ENCODE assay signal across 23 cellular contexts in the genomic region with DNA sequence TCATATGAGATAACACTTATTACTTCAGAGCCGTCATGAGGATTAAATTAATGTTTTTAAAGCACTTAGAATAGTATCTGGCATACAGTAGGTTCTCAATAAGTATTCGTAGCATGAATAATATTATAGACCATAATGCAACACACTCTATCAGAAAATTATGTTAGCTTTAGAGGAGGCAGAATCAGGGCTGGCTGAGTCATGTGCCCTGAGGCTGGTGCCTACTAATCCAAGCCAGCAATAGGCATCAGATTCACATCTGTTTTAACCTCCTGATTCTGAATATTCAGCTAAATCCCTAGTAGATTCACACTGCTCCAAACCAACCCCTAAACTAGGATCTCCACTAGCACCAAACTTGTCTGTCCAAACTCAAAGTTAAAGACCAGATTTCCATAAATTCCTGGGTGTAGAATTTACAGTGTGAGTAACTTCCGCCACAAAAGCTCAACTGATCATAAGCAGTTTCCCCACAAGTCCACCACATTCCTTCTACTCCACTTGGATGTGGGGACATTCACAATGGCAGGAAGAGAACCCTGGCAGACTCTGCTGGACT.
DNase-seq lines count a peak whose midpoint lies in the region; ATAC-seq and TF ChIP-seq lines count a peak whose summit lies in the region.
"Had no signal": no experiment of that assay in that cellular context is flagged by ENCODE, and none has a peak within 500 bp of the region (broad histone marks: within the 10 kb centered on the region; RNA-seq: fewer than 3 reads in every experiment).

No MANE protein-coding gene starts in this region.

- no peaks in the 10 kb centered on the region for H3K27me3 ChIP-seq in testis
- H3K27me3 ChIP-seq: gastrocnemius medialis, ovary, sigmoid colon had no signal

- H3K4me1 ChIP-seq in testis = no peaks in the 10 kb centered on the region
- H3K4me1 ChIP-seq: gastrocnemius medialis had no signal

- DNase-seq in AG10803 (ENCODE audit: low read depth) (peak; percentile 21), NCI-H226 (peak; percentile 65), astrocyte of the hippocampus (ENCODE audit: low read depth, low spot score) (peak; percentile 22), iris pigment epithelial cell (ENCODE audit: low read depth) (peak; percentile 11), testis (no peak), CD1c-positive myeloid dendritic cell (ENCODE audit: extremely low spot score) (no peak)
- DNase-seq: activated naive CD4-positive, alpha-beta T cell treated with anti-CD3 and anti-CD28 coated beads, Interleukin-2, amount 50 U/mL, for 16 hours; activated T-cell treated with anti-CD3 and anti-CD28 coated beads, Interleukin-2, amount 50 U/mL, for 48 hours; CD8-positive, alpha-beta T cell; DMS79 treated with DMSO at 0.1 percent for 48 hours; gastrocnemius medialis; Kasumi-1; kidney glomerular epithelial cell; mesenchymal stem cell; naive B cell; NCI-H1105; NCI-H2107; NCI-H510A treated with DMSO at 0.1 percent for 48 hours; ovary; sigmoid colon; stimulated activated CD4-positive, alpha-beta T cell treated with anti-CD3 and anti-CD28 coated beads, Interleukin-1b, Interleukin-23, amount 100 ng/mL, for 48 hours had no signal

- no peak overlapping the region for H3K27ac ChIP-seq in testis
- H3K27ac ChIP-seq: gastrocnemius medialis, ovary, sigmoid colon had no signal

- TF ChIP-seq CTCF in AG10803 (conservative IDR thresholded peaks at IDR 0.05; ENCODE audit: low read length) (no peak), testis (IDR thresholded peaks at IDR 0.05) (no peak)

- no peak overlapping the region for H3K4me3 ChIP-seq in AG10803 (ENCODE audit: low read length)
- H3K4me3 ChIP-seq in testis = no peak overlapping the region
- H3K4me3 ChIP-seq: gastrocnemius medialis, ovary, sigmoid colon had no signal

- no peaks in the 10 kb centered on the region for H3K36me3 ChIP-seq in testis (ENCODE audit: low read depth, missing control alignments)
- H3K36me3 ChIP-seq: gastrocnemius medialis, ovary, sigmoid colon had no signal

- H3K9me3 ChIP-seq in testis = no peaks in the 10 kb centered on the region
- H3K9me3 ChIP-seq: ovary had no signal

- intact Hi-C loops in testis (cut with DNase I; ENCODE audit: low total_unique reads) = loop anchor here (10.0 kb wide), 1 partner anchor 843 kb away; no protein-coding TSS in a partner anchor

- no peak for TF ChIP-seq POLR2A in testis (IDR thresholded peaks at IDR 0.05)

- ATAC-seq in GM19023 (IDR thresholded peaks at IDR 0.05; ENCODE audit: unreplicated experiment) (no peak), GM21390 (IDR thresholded peaks at IDR 0.05; ENCODE audit: unreplicated experiment) (no peak)
- ATAC-seq: CD8-positive, alpha-beta T cell; gastrocnemius medialis had no signal

- 81 to 87% methylated on average over 3 of the region's 3 CpGs for WGBS in testis, 2 donors

Comparison
In these comparisons a context has a peak if more than half of its experiments do, and no peak if none do; other contexts are left out.
1. DNase-seq: peak in AG10803 (single experiment), NCI-H226 (single experiment), astrocyte of the hippocampus (single experiment) and iris pigment epithelial cell (single experiment); none in testis (single experiment) and CD1c-positive myeloid dendritic cell (single experiment).